In the genomic region with DNA sequence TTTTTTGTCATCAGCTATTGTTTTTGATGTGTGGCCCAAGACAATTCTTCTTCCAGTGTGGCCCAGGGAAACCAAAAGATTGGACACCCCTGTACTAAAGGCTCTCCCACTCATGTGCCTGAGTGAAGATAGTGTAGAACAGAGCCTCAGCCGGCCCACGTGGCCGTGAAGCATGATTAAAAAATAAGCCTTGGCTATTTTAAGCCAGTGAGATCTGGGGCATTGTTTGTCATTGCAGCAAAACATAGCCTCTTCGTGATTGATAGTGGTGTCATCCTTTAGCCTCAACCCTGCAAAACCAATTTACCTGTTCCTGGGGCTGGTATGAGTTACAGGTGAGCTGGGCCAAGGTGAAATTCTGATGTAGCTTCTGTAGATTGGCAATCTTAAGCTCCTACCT, we compare ENCODE assay signal across 29 cellular contexts.
"Had no signal": no experiment of that assay in that cellular context is flagged by ENCODE, and none has a peak within 500 bp of the region (broad histone marks: within the 10 kb centered on the region; RNA-seq: fewer than 3 reads in every experiment).

No MANE protein-coding gene starts in this region.

- H2AFZ ChIP-seq: neural progenitor cell had no signal

- H3K27ac Mint-ChIP-seq: naive thymus-derived CD8-positive, alpha-beta T cell; natural killer cell treated with Interleukin-12 subunit alpha and Interleukin-12 subunit beta and Interleukin-15 and Interleukin-18, amount 100 ng/mL, for 72 hours; neural progenitor cell; stimulated activated memory B cell treated with anti-CD40 and anti-IgM and Interleukin-4, amounts not matched to agents 10 μg/mL and 1 μg/mL and 100 μg/mL, for 72 hours; stimulated activated naive CD8-positive, alpha-beta T cell treated with anti-CD3 and anti-CD28 coated beads, Interleukin-15, amount 100 ng/mL, for 72 hours; type B pancreatic cell had no signal

- H3K4me1 Mint-ChIP-seq: neural progenitor cell had no signal

- H3K27me3 Mint-ChIP-seq: naive B cell; naive thymus-derived CD8-positive, alpha-beta T cell; natural killer cell treated with Interleukin-12 subunit alpha and Interleukin-12 subunit beta and Interleukin-15 and Interleukin-18, amount 100 ng/mL, for 72 hours; stimulated activated memory B cell treated with anti-CD40 and anti-IgM and Interleukin-4, amounts not matched to agents 10 μg/mL and 1 μg/mL and 100 μg/mL, for 72 hours; stimulated activated naive CD8-positive, alpha-beta T cell treated with anti-CD3 and anti-CD28 coated beads, Interleukin-15, amount 100 ng/mL, for 72 hours; type B pancreatic cell had no signal

- ATAC-seq: naive thymus-derived CD8-positive, alpha-beta T cell; natural killer cell treated with Interleukin-12 subunit alpha and Interleukin-12 subunit beta and Interleukin-15 and Interleukin-18, amount 100 ng/mL, for 72 hours; right cardiac atrium; sciatic nerve; stimulated activated memory B cell treated with anti-CD40 and anti-IgM and Interleukin-4, amounts not matched to agents 10 μg/mL and 1 μg/mL and 100 μg/mL, for 72 hours; stimulated activated naive CD8-positive, alpha-beta T cell treated with anti-CD3 and anti-CD28 coated beads, Interleukin-15, amount 100 ng/mL, for 72 hours; stimulated activated naive CD8-positive, alpha-beta T cell treated with anti-CD3 and anti-CD28 coated beads, Interleukin-15, Interleukin-2, amounts not matched to agents 100 U/mL and 50 U/mL, for 24 hours; upper lobe of right lung had no signal

- H3K9me3 ChIP-seq: pancreas, psoas muscle, suprapubic skin, testis, tibial artery, transverse colon, upper lobe of right lung, uterus had no signal

- H3K27ac ChIP-seq: neural progenitor cell, pancreas, psoas muscle, skin epidermis, spleen, suprapubic skin, testis, tibial artery, transverse colon, upper lobe of right lung, uterus had no signal

- FAIRE-seq: pancreas had no signal

- H3K4me3 Mint-ChIP-seq: naive B cell; naive thymus-derived CD8-positive, alpha-beta T cell; natural killer cell treated with Interleukin-12 subunit alpha and Interleukin-12 subunit beta and Interleukin-15 and Interleukin-18, amount 100 ng/mL, for 72 hours; neural progenitor cell; stimulated activated memory B cell treated with anti-CD40 and anti-IgM and Interleukin-4, amounts not matched to agents 10 μg/mL and 1 μg/mL and 100 μg/mL, for 72 hours; stimulated activated naive CD8-positive, alpha-beta T cell treated with anti-CD3 and anti-CD28 coated beads, Interleukin-15, amount 100 ng/mL, for 72 hours; type B pancreatic cell had no signal

- H3K4me2 ChIP-seq: neural progenitor cell, smooth muscle cell had no signal

- H3K36me3 Mint-ChIP-seq: natural killer cell treated with Interleukin-12 subunit alpha and Interleukin-12 subunit beta and Interleukin-15 and Interleukin-18, amount 100 ng/mL, for 72 hours had no signal

- H3K4me3 ChIP-seq: neural progenitor cell, pancreas, psoas muscle, skin epidermis, smooth muscle cell, spleen, suprapubic skin, testis, tibial artery, transverse colon, upper lobe of right lung, uterus had no signal

- H3K9me3 Mint-ChIP-seq: stimulated activated memory B cell treated with anti-CD40 and anti-IgM and Interleukin-4, amounts not matched to agents 10 μg/mL and 1 μg/mL and 100 μg/mL, for 72 hours had no signal

- H3K4me1 ChIP-seq: suprapubic skin, testis, uterus had no signal

- H3K9ac ChIP-seq: neural progenitor cell had no signal

- H3K36me3 ChIP-seq: neural progenitor cell, pancreas, suprapubic skin, tibial artery, transverse colon, upper lobe of right lung, uterus had no signal

- H3K27me3 ChIP-seq: neural progenitor cell, pancreas, spleen, suprapubic skin, testis, tibial artery, transverse colon, upper lobe of right lung, uterus had no signal

- DNase-seq: naive B cell; naive thymus-derived CD8-positive, alpha-beta T cell; occipital lobe; pancreas; psoas muscle; right cardiac atrium; spleen; stimulated activated CD4-positive, alpha-beta T cell treated with anti-CD3 and anti-CD28 coated beads, Interleukin-12 subunit alpha, Interleukin-12 subunit beta, amount 100 ng/mL, for 4 hours; stimulated activated CD4-positive, alpha-beta T cell treated with anti-CD3 and anti-CD28 coated beads, Interleukin-1b, Interleukin-23, amount 100 ng/mL, for 48 hours; stimulated activated CD4-positive, alpha-beta T cell treated with anti-CD3 and anti-CD28 coated beads, Interleukin-4, amount 100 ng/mL, for 1 hour; stimulated activated CD4-positive, alpha-beta T cell treated with anti-CD3 and anti-CD28 coated beads, Interleukin-4, amount 100 ng/mL, for 4 hours; stimulated activated CD8-positive, alpha-beta memory T cell treated with anti-CD3 and anti-CD28 coated beads, Interleukin-4, amount 100 ng/mL, for 48 hours; stimulated activated naive CD4-positive, alpha-beta T cell; stimulated activated naive CD8-positive, alpha-beta T cell treated with anti-CD3 and anti-CD28 coated beads, Interleukin-15, amount 100 ng/mL, for 72 hours; stimulated activated naive CD8-positive, alpha-beta T cell treated with anti-CD3 and anti-CD28 coated beads, Interleukin-15, Interleukin-2, amounts not matched to agents 100 U/mL and 50 U/mL, for 24 hours; substantia nigra; testis; tibial artery; transverse colon; upper lobe of right lung; uterus had no signal
